ENCODE assay signal across 12 cellular contexts in genomic region chr4:164768516-164768915, GRCh38. TPM values are rescaled to one million over a fixed set of nuclear protein-coding genes. Genes with fewer than 3 reads are reported as not detected.
A peak's percentile ranks its signal among the peaks of the same experiment; 100 is the strongest.
DNase-seq lines count a peak whose midpoint lies in the region; ATAC-seq and TF ChIP-seq lines count a peak whose summit lies in the region.
"Had no signal": no experiment of that assay in that cellular context is flagged by ENCODE, and none has a peak within 500 bp of the region (broad histone marks: within the 10 kb centered on the region; RNA-seq: fewer than 3 reads in every experiment).

No MANE protein-coding gene starts in this region.

- no peaks in the 10 kb centered on the region for H3K9me3 Mint-ChIP-seq in T-cell

- H3K9me3 ChIP-seq in GM23248 (ENCODE audit: low read depth) = no peaks in the 10 kb centered on the region
- H3K9me3 ChIP-seq in PC-9 (ENCODE audit: insufficient read depth, low read depth) = no peaks in the 10 kb centered on the region
- no peaks in the 10 kb centered on the region for H3K9me3 ChIP-seq in SJCRH30 (replicated peaks)
- H3K9me3 ChIP-seq: gastrocnemius medialis, upper lobe of left lung had no signal

- no peaks in the 10 kb centered on the region for H3K36me3 ChIP-seq in GM23248 (ENCODE audit: low read depth)
- H3K36me3 ChIP-seq in PC-9 (ENCODE audit: low read depth) = no peaks in the 10 kb centered on the region
- H3K36me3 ChIP-seq in SJCRH30 = no peaks in the 10 kb centered on the region
- H3K36me3 ChIP-seq: gastrocnemius medialis, upper lobe of left lung had no signal

- H3K27ac ChIP-seq in GM23248 (no peak overlapping the region), PC-9 (no peak overlapping the region), SJCRH30 (no peak overlapping the region)
- H3K27ac ChIP-seq: gastrocnemius medialis, upper lobe of left lung had no signal

- peaks cover 0 to 4% (median 0%) of the 10 kb centered on the region in 3 donors for H3K4me1 Mint-ChIP-seq in T-cell

- H3K27ac Mint-ChIP-seq in T-cell = no peak overlapping the region

- 18 to 20% methylated on average over 5 of the region's 5 CpGs for WGBS in GM23248 (ENCODE audit: low coverage in 1 of 2, low lambda C conversion rate in 2 of 2, missing lambda C conversion rate in 2 of 2), 2 experiments

- H2AFZ ChIP-seq in GM23248 (peak overlapping the region; percentile 51), PC-9 (no peak overlapping the region)

- 0 out of 2 replicates have a peak, but pooled peaks cover 10% of the 10 kb centered on the region for H3K27me3 ChIP-seq in GM23248 (replicated peaks; ENCODE audit: insufficient read depth)
- no peaks in the 10 kb centered on the region for H3K27me3 ChIP-seq in PC-9 (ENCODE audit: insufficient read depth, low read depth)
- H3K27me3 ChIP-seq in SJCRH30 = no peaks in the 10 kb centered on the region
- H3K27me3 ChIP-seq: gastrocnemius medialis, upper lobe of left lung had no signal

- ATAC-seq in T-cell (replicated peaks in 1 of 4) = no peak
- ATAC-seq: gastrocnemius medialis, right cardiac atrium had no signal

- H3K9ac ChIP-seq in GM23248 = no peak overlapping the region

- H3K27me3 Mint-ChIP-seq in T-cell = peaks cover 13 to 34% of the 10 kb centered on the region in 2 donors

- H3F3A ChIP-seq in GM23248 (ENCODE audit: insufficient read depth) = no peaks in the 10 kb centered on the region
- no peaks in the 10 kb centered on the region for H3F3A ChIP-seq in PC-9 (ENCODE audit: insufficient read depth, low read depth)

- in situ Hi-C loops in GM23248 (cut with MboI) = no loop called here

- H3K4me2 ChIP-seq in GM23248 (ENCODE audit: unreplicated experiment) = no peak overlapping the region
- no peak overlapping the region for H3K4me2 ChIP-seq in PC-9

- H4K20me1 ChIP-seq in GM23248 (ENCODE audit: insufficient read depth) (no peaks in the 10 kb centered on the region), PC-9 (ENCODE audit: insufficient read depth) (no peaks in the 10 kb centered on the region)

- no peak overlapping the region for H3K4me3 ChIP-seq in GM23248
- H3K4me3 ChIP-seq in PC-9 = no peak overlapping the region
- no peak overlapping the region for H3K4me3 ChIP-seq in SJCRH30
- H3K4me3 ChIP-seq: gastrocnemius medialis, upper lobe of left lung had no signal

- CTCF ChIA-PET in PC-9 (lab: Charles Lee) = interaction anchor here (0.6 to 2.1 kb wide), 4 partner anchors 116 to 328 kb away, joined by 3 to 12 read pairs (median 6); no protein-coding TSS in a partner anchor
- CTCF ChIA-PET in T-cell (lab: Charles Lee) = interaction anchor here (0.6 to 1.3 kb wide), 4 partner anchors 37 to 1998 kb away, joined by 3 to 6 read pairs (median 4); no protein-coding TSS in a partner anchor

- intact Hi-C loops in PC-9 (cut with micrococcal nuclease; ENCODE audit: unreplicated experiment) = loop anchor here (5.0 kb wide), 2 partner anchors 229 to 329 kb away; no protein-coding TSS in a partner anchor
- intact Hi-C loops in posterior cingulate gyrus (cut with DNase I) = loop anchor here (5.0 kb wide), 1 partner anchor 329 kb away; no protein-coding TSS in a partner anchor

- H3K4me1 ChIP-seq in GM23248 (ENCODE audit: insufficient read depth) (peaks cover 15% of the 10 kb centered on the region), PC-9 (replicated peaks; ENCODE audit: insufficient read depth) (no peaks in the 10 kb centered on the region), SJCRH30 (no peaks in the 10 kb centered on the region)
- H3K4me1 ChIP-seq: gastrocnemius medialis, upper lobe of left lung had no signal

- DNase-seq in COLO829 (ENCODE audit: low spot score) (peak; percentile 30), GM23248 (peak; percentile 51), PC-9 (no peak), glomerular visceral epithelial cell (ENCODE audit: extremely low spot score) (peak; percentile 3), posterior cingulate gyrus (no peak), hypothalamus (lab: John Stamatoyannopoulos, UW) (no peak), SJCRH30 (no peak), T-cell (no peak)
- DNase-seq: gastrocnemius medialis, MV-4-11, right cardiac atrium, upper lobe of left lung had no signal

- POLR2A ChIA-PET in PC-9 (lab: Charles Lee; ENCODE audit: unreplicated experiment) = no interaction called here
- POLR2A ChIA-PET in T-cell (lab: Charles Lee) = interaction anchor here in 1 of 2 donors (0.6 kb wide), 1 partner anchor 24 kb away, joined by 5 read pairs; no protein-coding TSS in a partner anchor

- H3K9me2 ChIP-seq in GM23248 (ENCODE audit: insufficient read depth) = no peaks in the 10 kb centered on the region
- H3K9me2 ChIP-seq in PC-9 (ENCODE audit: insufficient read depth) = no peaks in the 10 kb centered on the region

- H3K79me2 ChIP-seq in GM23248 (ENCODE audit: insufficient read depth) (no peaks in the 10 kb centered on the region), PC-9 (ENCODE audit: low read depth) (no peaks in the 10 kb centered on the region)

- no peak overlapping the region for H3K4me3 Mint-ChIP-seq in T-cell

- no peaks in the 10 kb centered on the region for H3K36me3 Mint-ChIP-seq in T-cell

- no TSS peak for BruUV-seq in PC-9 (replicated peaks; lab: Mats Ljungman, UMichigan)

- peak; percentile 51; the same call in 1 of the 2 replicates for TF ChIP-seq CTCF in PC-9 (conservative IDR thresholded peaks at IDR 0.05)

RNA-seq across cellular contexts. Expression of gene SMIM31, which starts 14.6 kb away (rescaled TPM):
- total RNA-seq in GM23248 (2014; rRNA removed; shearing (Covaris generic)) = not detected in 2 replicates
- polyA plus RNA-seq in GM23248 (2016; fragmentation: Nextera tagmentation; extraction: Ambion mirVana) = not detected in 2 replicates
- total RNA-seq in PC-9 (2021) (not detected in 2 replicates), T-cell (not detected)
- not detected in 2 replicates for total RNA-seq in SJCRH30 (2014; rRNA removed; shearing (Covaris generic))
- total RNA-seq: gastrocnemius medialis, right cardiac atrium had no signal
- polyA plus RNA-seq: right cardiac atrium had no signal

Comparison
In these comparisons a context has a peak if more than half of its experiments do, and no peak if none do; other contexts are left out.
1. DNase-seq: peak in COLO829 (single experiment), GM23248 (single experiment) and glomerular visceral epithelial cell (single experiment); none in PC-9 (0 of 2), posterior cingulate gyrus (0 of 10), hypothalamus (0 of 51), SJCRH30 (0 of 2) and T-cell (0 of 34).